In genomic region chr4:23857353-23857752, GRCh38 we compare ENCODE assay signal across 13 cellular contexts. TPM values are rescaled to one million over a fixed set of nuclear protein-coding genes. Genes with fewer than 3 reads are reported as not detected.
DNase-seq lines count a peak whose midpoint lies in the region; ATAC-seq and TF ChIP-seq lines count a peak whose summit lies in the region.
"Had no signal": no experiment of that assay in that cellular context is flagged by ENCODE, and none has a peak within 500 bp of the region (broad histone marks: within the 10 kb centered on the region; RNA-seq: fewer than 3 reads in every experiment).

No MANE protein-coding gene starts in this region.

- no peaks in the 10 kb centered on the region for H3K9me3 Mint-ChIP-seq in Calu3 (ENCODE audit: low read depth, unreplicated experiment)
- no peaks in the 10 kb centered on the region for H3K9me3 Mint-ChIP-seq in endothelial cell (ENCODE audit: unreplicated experiment)

- BruUV-seq in Calu3 (replicated peaks; lab: Mats Ljungman, UMichigan) (no TSS peak), OCI-LY7 (replicated peaks; lab: Mats Ljungman, UMichigan) (no TSS peak)

- H3K27ac ChIP-seq in RWPE2 (ENCODE audit: poor library complexity, severe bottlenecking) (no peak overlapping the region), OCI-LY7 (ENCODE audit: low read depth, low read length, poor library complexity, severe bottlenecking) (no peak overlapping the region)

- H3K36me3 Mint-ChIP-seq in Calu3 (ENCODE audit: insufficient read depth, unreplicated experiment) (no peaks in the 10 kb centered on the region), endothelial cell (ENCODE audit: low read depth, unreplicated experiment) (no peaks in the 10 kb centered on the region)

- H2AFZ ChIP-seq in OCI-LY7 (ENCODE audit: low read length), result no peak overlapping the region

- no peaks in the 10 kb centered on the region for H3K36me3 ChIP-seq in RWPE2 (ENCODE audit: low read depth)
- no peaks in the 10 kb centered on the region for H3K36me3 ChIP-seq in OCI-LY7 (ENCODE audit: insufficient read depth, low read length)

- no peaks in the 10 kb centered on the region for H4K20me1 ChIP-seq in OCI-LY7 (ENCODE audit: insufficient read depth, low read length)

- no peaks in the 10 kb centered on the region for H3K79me2 ChIP-seq in OCI-LY7 (ENCODE audit: insufficient read depth, low read depth, low read length)

- ATAC-seq in RWPE2 (ENCODE audit: low read depth) (no peak), GM21825 (IDR thresholded peaks at IDR 0.05; ENCODE audit: unreplicated experiment) (no peak), HG03354 (IDR thresholded peaks at IDR 0.05; ENCODE audit: poor library complexity, severe bottlenecking, unreplicated experiment) (no peak)

- TF ChIP-seq CTCF in Calu3 (IDR thresholded peaks at IDR 0.05; ENCODE audit: unreplicated experiment) (no peak), RWPE2 (IDR thresholded peaks at IDR 0.05; ENCODE audit: poor library complexity, severe bottlenecking) (peak; percentile 6), OCI-LY7 (conservative IDR thresholded peaks at IDR 0.05; ENCODE audit: low read length) (no peak), endothelial cell (IDR thresholded peaks at IDR 0.05; ENCODE audit: unreplicated experiment) (no peak)

- H3K4me1 ChIP-seq in RWPE2 (ENCODE audit: insufficient read depth, poor library complexity, severe bottlenecking) (no peaks in the 10 kb centered on the region), OCI-LY7 (ENCODE audit: insufficient read depth, low read length, poor library complexity, severe bottlenecking) (no peaks in the 10 kb centered on the region)
- H3K4me1 ChIP-seq: Caco-2 had no signal

- CTCF ChIA-PET in Calu3 (lab: Charles Lee) (interaction anchor here (0.6 kb wide), 1 partner anchor 20 kb away, joined by 7 read pairs; no protein-coding TSS in a partner anchor), OCI-LY7 (lab: Charles Lee; ENCODE audit: unreplicated experiment) (no interaction called here)

- no peak for DNase-seq in Calu3
- DNase-seq in RWPE2 (ENCODE audit: low spot score), result no peak
- peak; percentile 32 for DNase-seq in fibroblast of the conjunctiva (ENCODE audit: low read depth)
- DNase-seq in pons (ENCODE audit: low spot score), result peak; percentile 91
- no peak for DNase-seq in OCI-LY7 (ENCODE audit: low spot score)
- no peak for DNase-seq in endothelial cell (ENCODE audit: low spot score)
- DNase-seq: activated T-cell treated with anti-CD3 and anti-CD28 coated beads, Interleukin-2, amount 50 U/mL, for 1 hour; Caco-2; NCI-H2029 treated with DMSO at 0.1 percent for 48 hours; stimulated activated naive CD4-positive, alpha-beta T cell had no signal

- no peak overlapping the region for H3K4me2 ChIP-seq in OCI-LY7 (ENCODE audit: low read length)

- H3K27me3 Mint-ChIP-seq in Calu3 (ENCODE audit: unreplicated experiment) (no peaks in the 10 kb centered on the region), endothelial cell (ENCODE audit: unreplicated experiment) (no peaks in the 10 kb centered on the region)
- H3K27me3 Mint-ChIP-seq: central memory CD8-positive, alpha-beta T cell had no signal

- H3K4me3 Mint-ChIP-seq in Calu3 (ENCODE audit: low read depth, unreplicated experiment) (no peak overlapping the region), endothelial cell (ENCODE audit: unreplicated experiment) (no peak overlapping the region)
- H3K4me3 Mint-ChIP-seq: central memory CD8-positive, alpha-beta T cell had no signal

- H3K9me2 ChIP-seq in OCI-LY7 (ENCODE audit: insufficient read depth, low read length), result no peaks in the 10 kb centered on the region

- intact Hi-C loops in Calu3 (cut with micrococcal nuclease; ENCODE audit: unreplicated experiment), result loop anchor here (1.0 to 5.0 kb wide), 4 partner anchors 69 to 560 kb away; no protein-coding TSS in a partner anchor
- intact Hi-C loops in OCI-LY7 (cut with micrococcal nuclease; ENCODE audit: unreplicated experiment), result no loop called here

- peaks cover 22% of the 10 kb centered on the region for H3K4me1 Mint-ChIP-seq in Calu3 (ENCODE audit: low read depth, unreplicated experiment)
- no peaks in the 10 kb centered on the region for H3K4me1 Mint-ChIP-seq in endothelial cell (ENCODE audit: unreplicated experiment)
- H3K4me1 Mint-ChIP-seq: central memory CD8-positive, alpha-beta T cell had no signal

- H3K9me3 ChIP-seq in RWPE2 (ENCODE audit: severe bottlenecking) (no peaks in the 10 kb centered on the region), OCI-LY7 (ENCODE audit: low read length) (no peaks in the 10 kb centered on the region)
- H3K9me3 ChIP-seq: Caco-2 had no signal

- H3K27ac Mint-ChIP-seq in Calu3 (ENCODE audit: unreplicated experiment) (peak overlapping the region; percentile 50), endothelial cell (ENCODE audit: unreplicated experiment) (no peak overlapping the region)

- POLR2A ChIA-PET in OCI-LY7 (lab: Charles Lee), result interaction anchor here (0.6 kb wide), 1 partner anchor 1021 kb away, joined by 4 read pairs; no protein-coding TSS in a partner anchor

- H3K4me3 ChIP-seq in RWPE2 (ENCODE audit: severe bottlenecking) (no peak overlapping the region), OCI-LY7 (ENCODE audit: low read depth, low read length, poor library complexity, severe bottlenecking) (no peak overlapping the region)

- H3K27me3 ChIP-seq in RWPE2 (ENCODE audit: insufficient read depth, poor library complexity, severe bottlenecking), result no peaks in the 10 kb centered on the region

RNA-seq across cellular contexts. Expression of gene PPARGC1A, which starts 32.5 kb away (rescaled TPM):
- 5.4 and 7.6 TPM in 2 replicates for total RNA-seq in Calu3 (2022)
- total RNA-seq in OCI-LY7 (2014; rRNA removed; shearing (Covaris generic)), result not detected in 2 replicates
- total RNA-seq in OCI-LY7 (2022), result 0.26 and 0.40 TPM in 2 replicates
- 11.4 TPM for total RNA-seq in endothelial cell (ENCODE audit: unreplicated experiment)
- total RNA-seq: Caco-2 had no signal

Comparison
In these comparisons a context has a peak if more than half of its experiments do, and no peak if none do; other contexts are left out.
1. DNase-seq: peak in fibroblast of the conjunctiva (single experiment) and pons (single experiment); none in Calu3 (single experiment), RWPE2 (single experiment), OCI-LY7 (single experiment) and endothelial cell (single experiment).